28 cellular contexts compared by ENCODE assay signal in the genomic region with DNA sequence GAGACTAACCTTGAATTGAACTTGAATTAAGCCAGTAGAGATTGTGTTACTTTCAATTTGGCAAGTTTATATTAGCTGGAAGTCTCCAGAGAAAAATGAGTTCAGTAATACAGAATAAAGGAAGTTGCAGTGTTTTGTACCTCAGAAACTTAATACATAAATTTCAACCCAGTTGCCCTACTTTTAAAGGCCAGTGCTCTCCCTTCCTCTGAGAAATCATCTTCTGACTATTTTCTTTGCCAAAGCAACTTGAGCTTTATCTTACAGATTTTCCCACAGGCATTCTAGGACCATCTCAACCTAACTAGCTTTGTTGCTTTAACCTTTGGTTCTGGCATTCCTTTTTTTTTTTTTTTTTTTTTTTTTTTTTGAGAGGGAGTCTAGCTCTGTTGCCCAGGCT.
"Had no signal": no experiment of that assay in that cellular context is flagged by ENCODE, and none has a peak within 500 bp of the region (broad histone marks: within the 10 kb centered on the region; RNA-seq: fewer than 3 reads in every experiment).

No MANE protein-coding gene starts in this region.

- H3K36me3 ChIP-seq: brain microvascular endothelial cell, esophagus squamous epithelium, gastrocnemius medialis, spleen, tibial nerve had no signal

- ATAC-seq: left lobe of liver, psoas muscle had no signal

- H3K27me3 Mint-ChIP-seq: activated CD4-positive, alpha-beta memory T cell treated with anti-CD3 and anti-CD28 coated beads for 36 hours; naive B cell had no signal

- H3K4me1 ChIP-seq: spleen had no signal

- H2AFZ ChIP-seq: parathyroid adenoma had no signal

- H3K9ac ChIP-seq: parathyroid adenoma had no signal

- H3K9me3 ChIP-seq: esophagus squamous epithelium, gastrocnemius medialis, psoas muscle had no signal

- H3K36me3 Mint-ChIP-seq: activated CD4-positive, alpha-beta memory T cell treated with anti-CD3 and anti-CD28 coated beads for 36 hours; activated naive CD8-positive, alpha-beta T cell treated with anti-CD3 and anti-CD28 coated beads for 36 hours; naive B cell had no signal

- DNase-seq: activated CD4-positive, alpha-beta memory T cell treated with anti-CD3 and anti-CD28 coated beads for 36 hours; activated CD4-positive, alpha-beta T cell treated with anti-CD3 and anti-CD28 coated beads for 4 hours; activated CD4-positive, CD25-positive, alpha-beta regulatory T cell; activated CD8-positive, alpha-beta memory T cell treated with anti-CD3 and anti-CD28 coated beads, Interleukin-2, amount 50 U/mL, for 4 hours; activated effector memory CD4-positive, alpha-beta T cell treated with anti-CD3 and anti-CD28 coated beads, Interleukin-2, amount 50 U/mL, for 16 hours; activated naive CD4-positive, alpha-beta T cell treated with anti-CD3 and anti-CD28 coated beads for 36 hours; activated naive CD8-positive, alpha-beta T cell treated with anti-CD3 and anti-CD28 coated beads for 36 hours; activated T-cell treated with anti-CD3 and anti-CD28 coated beads, Interleukin-2, amount 50 U/mL, for 1 hour; brain microvascular endothelial cell; central memory CD4-positive, alpha-beta T cell; dermis blood vessel endothelial cell; effector CD4-positive, alpha-beta T cell; esophagus squamous epithelium; glutamatergic neuron; hippocampal formation; immature natural killer cell; naive B cell; nucleus accumbens; psoas muscle; spleen; stimulated activated naive CD4-positive, alpha-beta T cell treated with Interleukin-2 at 50 U/mL for 16 hours had no signal

- H3K4me3 Mint-ChIP-seq: activated CD4-positive, alpha-beta memory T cell treated with anti-CD3 and anti-CD28 coated beads for 36 hours; activated naive CD4-positive, alpha-beta T cell treated with anti-CD3 and anti-CD28 coated beads for 36 hours; activated naive CD8-positive, alpha-beta T cell treated with anti-CD3 and anti-CD28 coated beads for 36 hours; activated T-helper 1 cell treated with anti-CD3 and anti-CD28 coated beads, Interleukin-12 subunit alpha, Interleukin-12 subunit beta, Interleukin-2, Interleukin-4 antibody, amounts not matched to agents 30 ng/mL and 10 ng/mL and 1 ng/mL, durations not matched to agents 14 hours and 24 hours and 36 hours; immature natural killer cell; naive B cell; neural crest cell had no signal

- H3K27ac ChIP-seq: esophagus squamous epithelium, gastrocnemius medialis, parathyroid adenoma, psoas muscle, spleen, tibial nerve had no signal

- H3K4me3 ChIP-seq: esophagus squamous epithelium, gastrocnemius medialis, lung, psoas muscle, spleen, tibial nerve had no signal

- H3K27me3 ChIP-seq: brain microvascular endothelial cell, esophagus squamous epithelium, gastrocnemius medialis, spleen, tibial nerve had no signal

- H3K79me2 ChIP-seq: parathyroid adenoma had no signal

- H3K4me1 Mint-ChIP-seq: activated naive CD8-positive, alpha-beta T cell treated with anti-CD3 and anti-CD28 coated beads for 36 hours; naive B cell had no signal

- H3K27ac Mint-ChIP-seq: activated CD4-positive, alpha-beta memory T cell treated with anti-CD3 and anti-CD28 coated beads for 36 hours; activated naive CD4-positive, alpha-beta T cell treated with anti-CD3 and anti-CD28 coated beads for 36 hours; activated naive CD8-positive, alpha-beta T cell treated with anti-CD3 and anti-CD28 coated beads for 36 hours; activated T-helper 1 cell treated with anti-CD3 and anti-CD28 coated beads, Interleukin-12 subunit alpha, Interleukin-12 subunit beta, Interleukin-2, Interleukin-4 antibody, amounts not matched to agents 30 ng/mL and 10 ng/mL and 1 ng/mL, durations not matched to agents 14 hours and 24 hours and 36 hours; immature natural killer cell had no signal
